17 cellular contexts compared by ENCODE assay signal in the genomic region with DNA sequence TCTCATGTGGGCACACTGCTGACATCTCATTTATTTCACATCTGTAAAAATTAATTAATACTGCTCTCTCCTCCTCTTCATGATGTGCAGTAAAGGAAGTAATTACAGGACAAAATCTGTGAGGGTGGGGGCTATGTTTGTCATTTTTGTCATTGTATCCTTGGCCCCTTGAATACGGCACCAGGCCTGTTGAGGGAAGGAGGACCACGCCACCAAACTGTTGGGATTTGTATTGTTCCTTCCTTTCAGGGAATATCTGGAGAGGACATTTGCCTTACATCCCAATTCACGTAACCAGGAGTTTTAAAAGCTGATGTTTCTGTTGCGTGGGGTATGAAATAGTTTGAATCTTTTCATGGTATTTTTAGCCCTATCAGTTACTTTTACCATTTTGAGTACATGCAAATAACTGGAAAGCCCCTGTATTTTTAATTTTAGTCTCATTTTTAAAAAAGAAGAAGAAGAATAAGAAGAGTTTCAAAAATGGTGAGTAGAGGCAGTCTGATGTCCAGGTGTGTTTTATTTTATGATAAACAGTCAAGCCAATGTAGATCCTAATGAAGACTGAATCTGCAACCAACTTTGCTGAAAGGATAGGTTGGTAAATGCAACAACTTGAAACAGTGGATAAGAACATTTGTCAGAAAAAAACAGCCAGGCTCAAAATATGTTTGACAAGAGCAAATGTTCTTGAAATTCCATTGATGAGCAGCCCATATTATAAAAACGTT. TPM values are rescaled to one million over a fixed set of nuclear protein-coding genes. Genes with fewer than 3 reads are reported as not detected.
A peak's percentile ranks its signal among the peaks of the same experiment; 100 is the strongest.
DNase-seq lines count a peak whose midpoint lies in the region; ATAC-seq, FAIRE-seq and TF ChIP-seq lines count a peak whose summit lies in the region.
"Had no signal": no experiment of that assay in that cellular context is flagged by ENCODE, and none has a peak within 500 bp of the region (broad histone marks: within the 10 kb centered on the region; RNA-seq: fewer than 3 reads in every experiment).

No MANE protein-coding gene starts in this region.

- H3K27ac Mint-ChIP-seq in memory B cell (peak overlapping the region; percentile 99), H9 (peak overlapping the region in 1 of 3 experiments; percentile 20; a peak in 1 of 7 replicates)

- no peak overlapping the region for H3K56ac ChIP-seq in H9 (ENCODE audit: insufficient read length, low read depth, low read length)

- no peak overlapping the region for H2BK5ac ChIP-seq in H9 (ENCODE audit: insufficient read length, low read length)

- no peak overlapping the region for H4K5ac ChIP-seq in H9 (ENCODE audit: insufficient read length, low read depth, low read length)

- H3K27me3 Mint-ChIP-seq in memory B cell (no peaks in the 10 kb centered on the region), H9 (ENCODE audit: low read depth) (peaks cover 2% of the 10 kb centered on the region; the same call in 1 of the 2 replicates)

- no peaks in the 10 kb centered on the region for H3K79me2 ChIP-seq in H9 (ENCODE audit: insufficient read depth, low read length)

- H3K9me3 Mint-ChIP-seq in memory B cell (no peaks in the 10 kb centered on the region), H9 (no peaks in the 10 kb centered on the region)

- H3K36me3 Mint-ChIP-seq in memory B cell (peaks cover 49% of the 10 kb centered on the region), H9 (ENCODE audit: insufficient read depth in 1 of 3, low read depth in 3 of 3) (0 out of 7 replicates have a peak, but pooled peaks cover 0 to 2% (median 0%) of the 10 kb centered on the region in 3 experiments)

- peak overlapping the region in 1 of 2 donors; percentile 87 for H3K27ac ChIP-seq in small intestine (ENCODE audit: low read depth in 1 of 2, low read length in 1 of 2)
- H3K27ac ChIP-seq in H9 (ENCODE audit: insufficient read length, low read depth, low read length) = no peak overlapping the region
- H3K27ac ChIP-seq: BLaER1, ovary had no signal

- no peak overlapping the region for H4K91ac ChIP-seq in H9 (ENCODE audit: insufficient read length, low read depth, low read length)

- H3K18ac ChIP-seq in H9 (ENCODE audit: insufficient read length, low read depth, low read length) = no peak overlapping the region

- DNase-seq in memory B cell (ENCODE audit: low spot score in 2 of 2) (peak in 1 of 2 donors; percentile 14), small intestine (no peak), H9 (no peak)
- DNase-seq in effector CD4-positive, alpha-beta T cell = no peak
- DNase-seq: activated CD4-positive, alpha-beta T cell treated with anti-CD3 and anti-CD28 coated beads, Interleukin-2, amount 50 U/mL, for 4 hours; activated effector memory CD4-positive, alpha-beta T cell treated with anti-CD3 and anti-CD28 coated beads, Interleukin-2, amount 50 U/mL, for 16 hours; NCI-H2107; ovary; stimulated activated CD4-positive, alpha-beta T cell treated with anti-CD3 and anti-CD28 coated beads, Interleukin-1b, Interleukin-23, amount 100 ng/mL, for 48 hours had no signal

- no peak overlapping the region for H2AFZ ChIP-seq in H9 (ENCODE audit: low read length)

- no peak overlapping the region for H4K8ac ChIP-seq in H9 (replicated peaks; ENCODE audit: insufficient read length, low read depth, low read length)

- no peaks in the 10 kb centered on the region for H3K36me3 ChIP-seq in small intestine (ENCODE audit: control insufficient read depth in 2 of 2, insufficient read depth in 2 of 2, low read length in 2 of 2)
- H3K36me3 ChIP-seq: BLaER1, ovary had no signal

- no peaks in the 10 kb centered on the region for H4K20me1 ChIP-seq in H9 (ENCODE audit: control insufficient read depth, insufficient read depth, insufficient read length)
- H4K20me1 ChIP-seq: BLaER1 had no signal

- H3K4me1 Mint-ChIP-seq in memory B cell (peaks cover 58% of the 10 kb centered on the region), H9 (no peaks in the 10 kb centered on the region)

- no peak overlapping the region for H2BK15ac ChIP-seq in H9 (ENCODE audit: low read depth, low read length)

- H3K27me3 ChIP-seq in small intestine (ENCODE audit: control insufficient read depth in 2 of 2, insufficient read depth in 2 of 2, low read length in 2 of 2) (no peaks in the 10 kb centered on the region), H9 (ENCODE audit: insufficient read depth, low read length) (no peaks in the 10 kb centered on the region)
- H3K27me3 ChIP-seq: BLaER1, ovary had no signal

- H3K4me3 ChIP-seq in small intestine (ENCODE audit: low read depth in 1 of 2, low read length in 2 of 2) = no peak overlapping the region
- H3K4me3 ChIP-seq: BLaER1, lung, ovary had no signal

- no peak overlapping the region for H3K4me2 ChIP-seq in H9 (ENCODE audit: insufficient read depth, insufficient read length, low read length)
- H3K4me2 ChIP-seq: BLaER1 had no signal

- no peak overlapping the region for H2AK5ac ChIP-seq in H9 (ENCODE audit: insufficient read length, low read length)

- no peak overlapping the region for H2BK120ac ChIP-seq in H9 (ENCODE audit: low read depth, low read length, poor library complexity, severe bottlenecking)

- no peak overlapping the region for H3K4ac ChIP-seq in H9 (ENCODE audit: low read depth, low read length)

- no peaks in the 10 kb centered on the region for H3K79me1 ChIP-seq in H9 (ENCODE audit: insufficient read depth, low read depth, low read length, poor library complexity, severe bottlenecking)

- no peak for TF ChIP-seq CTCF in H9 (conservative IDR thresholded peaks at IDR 0.05)

- no peak overlapping the region for H3K9ac ChIP-seq in H9 (ENCODE audit: extremely low read depth, insufficient read length, low read length)
- H3K9ac ChIP-seq: BLaER1 had no signal

- no peak overlapping the region for H2BK20ac ChIP-seq in H9 (ENCODE audit: low read depth, low read length, poor library complexity, severe bottlenecking)

- H3K14ac ChIP-seq in H9 (ENCODE audit: insufficient read depth, low read length) = no peak overlapping the region

- no peaks in the 10 kb centered on the region for H3K9me3 ChIP-seq in small intestine (ENCODE audit: control insufficient read depth, low read depth)
- H3K9me3 ChIP-seq in H9 (ENCODE audit: control insufficient read depth, low read depth, low read length) = no peaks in the 10 kb centered on the region
- H3K9me3 ChIP-seq: BLaER1, ovary had no signal

- H3K4me3 Mint-ChIP-seq in memory B cell (peak overlapping the region; percentile 78), H9 (no peak overlapping the region)

- ATAC-seq in GM18498 (IDR thresholded peaks at IDR 0.05; ENCODE audit: unreplicated experiment) = peak; percentile 32
- ATAC-seq in GM21528 (IDR thresholded peaks at IDR 0.05; ENCODE audit: low FRiP score, unreplicated experiment) = peak; percentile 39
- peak; percentile 42 for ATAC-seq in HG03439 (IDR thresholded peaks at IDR 0.05; ENCODE audit: unreplicated experiment)
- peak; percentile 73 for ATAC-seq in memory B cell (ENCODE audit: low read depth)
- no peak for ATAC-seq in HG03571 (IDR thresholded peaks at IDR 0.05; ENCODE audit: unreplicated experiment)

- H3K4me1 ChIP-seq in small intestine (ENCODE audit: control insufficient read depth in 2 of 2, insufficient read depth in 1 of 2, low read depth in 1 of 2, low read length in 1 of 2) (no peaks in the 10 kb centered on the region), H9 (ENCODE audit: insufficient read depth, low read length) (no peaks in the 10 kb centered on the region)
- H3K4me1 ChIP-seq: BLaER1 had no signal

- no peak overlapping the region for H2BK12ac ChIP-seq in H9 (ENCODE audit: insufficient read length, low read depth, low read length)

- no peaks in the 10 kb centered on the region for H3K23me2 ChIP-seq in H9 (ENCODE audit: insufficient read length, low read depth, low read length, poor library complexity, severe bottlenecking)

- no peak for FAIRE-seq in small intestine (lab: Jason Lieb, UNC)
- FAIRE-seq: bronchial epithelial cell, H1 had no signal

- 75 to 80% (median 76%) methylated on average over 5 of the region's 5 CpGs for WGBS in small intestine, 3 donors
- no CpG with 5 or more reads among the region's 5 CpGs for WGBS in H9 (ENCODE audit: extremely low coverage, insufficient read length, low lambda C conversion rate)

- no peak overlapping the region for H3T11ph ChIP-seq in H9 (ENCODE audit: low read length)

- H3K23ac ChIP-seq in H9 (ENCODE audit: insufficient read length, low read depth, low read length) = no peak overlapping the region

RNA-seq across cellular contexts. Expression of gene RASGRP3, which starts 54.3 kb away (rescaled TPM):
- polyA plus RNA-seq in small intestine = 1 to 10 TPM; 1.6 to 3.9 (median 3.8) TPM
- not detected in 2 replicates for total RNA-seq in H9 (2021)
- total RNA-seq: H1 had no signal
